In genomic region chr12:80778005-80778541, GRCh38 we compare ENCODE assay signal across 8 cellular contexts.
A peak's percentile ranks its signal among the peaks of the same experiment; 100 is the strongest.
DNase-seq lines count a peak whose midpoint lies in the region; FAIRE-seq and TF ChIP-seq lines count a peak whose summit lies in the region.

No MANE protein-coding gene starts in this region.

- H3K27me3 ChIP-seq in GM06990 (replicated peaks; ENCODE audit: control insufficient read depth, insufficient read depth, low read length) = no peaks in the 10 kb centered on the region
- no peaks in the 10 kb centered on the region for H3K27me3 ChIP-seq in esophagus squamous epithelium

- no peak for FAIRE-seq in D721Med (lab: Jason Lieb, UNC)

- DNase-seq in A172 (ENCODE audit: low spot score) (peak; percentile 48), GM06990 (ENCODE audit: extremely low read depth, insufficient read length) (peak; percentile 89), HCEC 1CT (peak; percentile 86), KG1 (lab: John Stamatoyannopoulos, UW) (peak; percentile 40), SHP77 treated with DMSO at 0.1 percent for 48 hours (lab: John Stamatoyannopoulos, UW) (peak; percentile 94), esophagus squamous epithelium (lab: John Stamatoyannopoulos, UW) (no peak), pons (ENCODE audit: low spot score) (peak; percentile 49), D721Med (ENCODE audit: insufficient read length, low spot score) (no peak)

- H3K4me1 ChIP-seq in esophagus squamous epithelium = peaks cover 5 to 22% (median 14%) of the 10 kb centered on the region in 3 donors

- TF ChIP-seq CTCF in GM06990 (IDR thresholded peaks at IDR 0.05; ENCODE audit: insufficient read depth, low read length, poor library complexity, severe bottlenecking) (no peak), esophagus squamous epithelium (IDR thresholded peaks at IDR 0.05) (no peak), D721Med (IDR thresholded peaks at IDR 0.05; ENCODE audit: insufficient read depth, missing control alignments) (no peak)

- intact Hi-C loops in esophagus squamous epithelium (cut with DNase I) = no loop called here

- no peaks in the 10 kb centered on the region for H3K36me3 ChIP-seq in GM06990 (ENCODE audit: control insufficient read depth, insufficient read depth, low read length)
- no peaks in the 10 kb centered on the region for H3K36me3 ChIP-seq in esophagus squamous epithelium

- peak overlapping the region; percentile 54 to 81 (median 76) for H3K27ac ChIP-seq in esophagus squamous epithelium

- no peaks in the 10 kb centered on the region for H3K9me3 ChIP-seq in esophagus squamous epithelium

- WGBS in esophagus squamous epithelium, 2 donors = 35% methylated on average over 3 of the region's 3 CpGs

- peak overlapping the region; percentile 66; the same call in 1 of the 2 replicates for H3K4me3 ChIP-seq in GM06990 (replicated peaks; ENCODE audit: low read depth, low read length)
- no peak overlapping the region for H3K4me3 ChIP-seq in esophagus squamous epithelium

- TF ChIP-seq POLR2A in esophagus squamous epithelium (IDR thresholded peaks at IDR 0.05) = no peak

Comparison
In these comparisons a context has a peak if more than half of its experiments do, and no peak if none do; other contexts are left out.
1. DNase-seq: peak in A172 (single experiment), GM06990 (single experiment), HCEC 1CT (single experiment), KG1 (single experiment), SHP77 treated with DMSO at 0.1 percent for 48 hours (single experiment) and pons (single experiment); none in esophagus squamous epithelium (single experiment) and D721Med (single experiment).